ENCODE assay signal across 1 cellular context in the genomic region with DNA sequence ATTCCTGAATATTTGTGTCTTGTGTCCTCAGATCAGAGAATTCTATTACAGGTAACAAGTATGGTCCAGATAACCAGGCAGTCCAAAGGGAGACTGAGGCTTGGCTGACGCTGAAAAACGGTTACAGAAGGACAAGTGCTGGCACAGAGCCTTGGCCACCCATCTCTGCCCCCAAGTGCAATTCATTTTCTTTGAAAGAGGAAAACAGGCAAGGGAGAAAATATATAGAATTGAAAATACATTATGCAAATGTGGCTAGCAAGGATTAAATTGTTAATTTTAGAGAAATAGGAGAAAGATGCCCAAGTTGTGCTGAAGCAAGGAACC.
TF ChIP-seq lines count a peak whose summit lies in the region.

No MANE protein-coding gene starts in this region.

TF ChIP-seq in endothelial cell of umbilical vein, 7 proteins besides CTCF, POLR2A, EP300 and RAD21:
- TF ChIP-seq JUN (IDR thresholded peaks at IDR 0.05; ENCODE audit: borderline replicate concordance, insufficient read depth, insufficient read length, low read depth): no peak
TF ChIP-seq in endothelial cell of umbilical vein: peak in this region for 0.
